Comparison of ENCODE assay signal across 8 cellular contexts in the genomic region with DNA sequence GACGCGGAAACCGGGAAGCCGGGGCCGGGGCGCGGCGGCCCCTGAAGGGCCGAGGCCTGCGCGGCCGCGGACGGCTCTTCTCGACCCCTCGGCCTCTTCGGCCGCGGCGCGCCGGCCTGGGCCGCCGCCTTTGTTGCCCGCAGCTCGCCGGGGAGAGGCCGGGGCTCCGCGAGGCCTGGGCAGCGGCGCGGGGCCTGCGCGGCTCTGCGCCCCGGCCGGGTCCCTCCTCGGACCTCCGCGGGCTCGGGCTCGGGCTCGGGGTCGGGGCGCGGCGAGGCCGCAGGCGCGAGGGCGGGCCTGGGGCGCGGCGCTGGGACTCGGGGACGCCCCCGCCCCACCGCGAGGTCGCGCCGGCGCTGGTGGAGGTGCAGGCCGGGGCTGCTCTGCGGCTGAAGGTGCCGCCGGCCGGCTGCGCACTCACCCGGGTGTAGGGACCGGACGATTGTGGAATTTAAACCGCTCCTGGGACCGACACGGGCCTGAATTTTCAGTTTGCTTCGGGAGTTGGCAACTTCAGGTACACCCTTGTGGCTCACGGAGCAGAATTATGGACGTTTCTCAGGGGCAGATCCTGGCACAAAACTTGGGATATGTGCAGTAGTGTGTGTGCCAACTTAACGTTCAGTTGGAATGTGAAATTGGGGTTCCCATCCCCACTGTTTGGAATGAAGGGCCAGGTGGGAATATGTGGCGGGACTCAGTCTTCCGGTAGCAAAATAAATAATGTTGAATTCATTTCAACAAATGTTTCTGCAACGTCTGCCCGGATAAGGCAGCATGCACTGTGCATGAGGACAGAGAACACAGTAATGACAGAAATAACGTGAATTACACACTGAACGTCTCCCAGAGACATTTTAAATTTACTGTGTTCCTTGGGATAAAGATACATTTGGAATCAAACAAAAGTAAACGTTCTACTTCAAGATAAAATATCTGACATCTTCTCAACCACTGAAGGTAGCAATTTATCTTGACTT. TPM values are rescaled to one million over a fixed set of nuclear protein-coding genes. Genes with fewer than 3 reads are reported as not detected.
DNase-seq lines count a peak whose midpoint lies in the region; ATAC-seq and TF ChIP-seq lines count a peak whose summit lies in the region.

No MANE protein-coding gene starts in this region.

- H3K36me3 Mint-ChIP-seq in CD14-positive monocyte: peaks cover 0 to 16% of the 10 kb centered on the region in 2 donors
- no peaks in the 10 kb centered on the region for H3K36me3 Mint-ChIP-seq in central memory CD8-positive, alpha-beta T cell (ENCODE audit: insufficient read depth)

- H3K27ac Mint-ChIP-seq in CD14-positive monocyte: peak overlapping the region; percentile 33 to 88 (median 79)
- H3K27ac Mint-ChIP-seq in central memory CD8-positive, alpha-beta T cell (ENCODE audit: low read depth): no peak overlapping the region
- H3K27ac Mint-ChIP-seq in stimulated activated naive CD8-positive, alpha-beta T cell treated with anti-CD3 and anti-CD28 coated beads, Interleukin-15, amount 100 ng/mL, for 72 hours: peak overlapping the region; percentile 71 to 93

- H3K27me3 ChIP-seq in kidney epithelial cell (ENCODE audit: control insufficient read depth, insufficient read depth, low read length): no peaks in the 10 kb centered on the region

- peak overlapping the region; percentile 59 for H3K4me3 ChIP-seq in kidney epithelial cell (ENCODE audit: low read depth, low read length)

- H3K4me1 Mint-ChIP-seq in CD14-positive monocyte: peaks cover 62% of the 10 kb centered on the region
- H3K4me1 Mint-ChIP-seq in central memory CD8-positive, alpha-beta T cell: peaks cover 10% of the 10 kb centered on the region
- peaks cover 14% of the 10 kb centered on the region for H3K4me1 Mint-ChIP-seq in stimulated activated naive CD8-positive, alpha-beta T cell treated with anti-CD3 and anti-CD28 coated beads, Interleukin-15, amount 100 ng/mL, for 72 hours

- no peak for TF ChIP-seq CTCF in CD14-positive monocyte (IDR thresholded peaks at IDR 0.05)
- no peak for TF ChIP-seq CTCF in kidney epithelial cell (IDR thresholded peaks at IDR 0.05; ENCODE audit: insufficient read depth, low read length, poor library complexity, severe bottlenecking)

- H3K36me3 ChIP-seq in kidney epithelial cell (ENCODE audit: control insufficient read depth, insufficient read depth, low read length): no peaks in the 10 kb centered on the region

- DNase-seq in CD14-positive monocyte (ENCODE audit: low spot score) (no peak), NCI-H526 treated with DMSO at 0.1 percent for 48 hours (lab: John Stamatoyannopoulos, UW) (peak; percentile 52), kidney epithelial cell (ENCODE audit: low read depth) (no peak), cortex of kidney (lab: John Stamatoyannopoulos, UW) (no peak)
- no peak for DNase-seq in central memory CD8-positive, alpha-beta T cell (ENCODE audit: low spot score in 2 of 2)
- DNase-seq in stimulated activated naive CD8-positive, alpha-beta T cell treated with anti-CD3 and anti-CD28 coated beads, Interleukin-15, amount 100 ng/mL, for 72 hours: peak; percentile 36 to 44

- no peaks in the 10 kb centered on the region for H3K9me3 Mint-ChIP-seq in CD14-positive monocyte
- H3K9me3 Mint-ChIP-seq in central memory CD8-positive, alpha-beta T cell: no peaks in the 10 kb centered on the region
- no peaks in the 10 kb centered on the region for H3K9me3 Mint-ChIP-seq in stimulated activated naive CD8-positive, alpha-beta T cell treated with anti-CD3 and anti-CD28 coated beads, Interleukin-15, amount 100 ng/mL, for 72 hours

- intact Hi-C loops in CD14-positive monocyte (cut with micrococcal nuclease): loop anchor here (2.0 to 5.0 kb wide), 4 partner anchors 43 to 143 kb away; partner anchors contain the start of gene RTTN (in 1 of the 2)

- ATAC-seq in GM18511 (IDR thresholded peaks at IDR 0.05; ENCODE audit: unreplicated experiment) (peak; percentile 60), HG02885 (IDR thresholded peaks at IDR 0.05; ENCODE audit: poor library complexity, unreplicated experiment) (peak; percentile 57)
- peak; percentile 31 for ATAC-seq in central memory CD8-positive, alpha-beta T cell (replicated peaks; ENCODE audit: extremely low read depth, poor library complexity, severe bottlenecking)
- peak; percentile 65 for ATAC-seq in stimulated activated naive CD8-positive, alpha-beta T cell treated with anti-CD3 and anti-CD28 coated beads, Interleukin-15, amount 100 ng/mL, for 72 hours

- H3K4me3 Mint-ChIP-seq in CD14-positive monocyte: peak overlapping the region; percentile 91 to 93
- H3K4me3 Mint-ChIP-seq in central memory CD8-positive, alpha-beta T cell: peak overlapping the region; percentile 69
- peak overlapping the region; percentile 75 to 84 for H3K4me3 Mint-ChIP-seq in stimulated activated naive CD8-positive, alpha-beta T cell treated with anti-CD3 and anti-CD28 coated beads, Interleukin-15, amount 100 ng/mL, for 72 hours

- H3K27me3 Mint-ChIP-seq in CD14-positive monocyte (ENCODE audit: low read depth in 3 of 3): peaks cover 0 to 11% (median 0%) of the 10 kb centered on the region in 3 donors
- H3K27me3 Mint-ChIP-seq in central memory CD8-positive, alpha-beta T cell: peaks cover 51% of the 10 kb centered on the region
- peaks cover 48% of the 10 kb centered on the region for H3K27me3 Mint-ChIP-seq in stimulated activated naive CD8-positive, alpha-beta T cell treated with anti-CD3 and anti-CD28 coated beads, Interleukin-15, amount 100 ng/mL, for 72 hours

RNA-seq across cellular contexts. Expression of gene SOCS6, which starts 0.8 kb away (rescaled TPM):
- polyA plus RNA-seq in CD14-positive monocyte: 1 to 10 TPM; 4.8 TPM
- 24.5 and 26.0 TPM in 2 replicates for total RNA-seq in kidney epithelial cell

Comparison
In these comparisons a context has a peak if more than half of its experiments do, and no peak if none do; other contexts are left out.
1. DNase-seq: peak in NCI-H526 treated with DMSO at 0.1 percent for 48 hours (single experiment) and stimulated activated naive CD8-positive, alpha-beta T cell treated with anti-CD3 and anti-CD28 coated beads, Interleukin-15, amount 100 ng/mL, for 72 hours (2 of 2); none in CD14-positive monocyte (single experiment), central memory CD8-positive, alpha-beta T cell (0 of 2), kidney epithelial cell (single experiment) and cortex of kidney (single experiment).
2. Peak in every context shown above with its lines, with median percentiles within 50 percentile points of each other: H3K4me3 Mint-ChIP-seq and ATAC-seq.